In the genomic region with DNA sequence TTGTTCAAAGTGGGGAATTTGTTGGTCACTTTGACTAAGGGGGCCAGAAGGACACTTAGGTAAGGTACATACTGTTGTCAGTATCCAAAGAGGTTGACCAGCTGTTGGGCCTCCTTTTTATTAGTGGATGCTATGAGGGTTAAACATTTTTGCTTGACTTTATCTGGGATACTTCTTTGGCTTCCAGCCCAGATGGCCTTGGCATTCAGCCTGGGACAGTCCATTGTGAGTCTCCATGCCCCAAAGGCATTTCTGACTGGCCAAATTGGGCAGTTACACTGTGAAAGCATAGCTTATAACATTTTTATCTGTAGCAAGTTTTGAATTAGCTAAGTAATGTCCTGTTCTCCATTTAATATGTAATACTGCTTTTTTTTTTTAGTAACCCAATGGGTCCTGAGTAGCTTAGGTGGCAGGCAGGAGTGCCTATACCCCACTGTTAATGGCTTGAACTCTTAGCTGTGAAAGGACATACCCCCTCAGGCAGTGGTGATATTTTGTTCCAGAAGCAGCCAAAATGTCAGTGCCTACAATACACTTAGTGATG, we compare ENCODE assay signal across 11 cellular contexts. TPM values are rescaled to one million over a fixed set of nuclear protein-coding genes. Genes with fewer than 3 reads are reported as not detected.
DNase-seq lines count a peak whose midpoint lies in the region; ATAC-seq, FAIRE-seq and TF ChIP-seq lines count a peak whose summit lies in the region.
"Had no signal": no experiment of that assay in that cellular context is flagged by ENCODE, and none has a peak within 500 bp of the region (broad histone marks: within the 10 kb centered on the region; RNA-seq: fewer than 3 reads in every experiment).

No MANE protein-coding gene starts in this region.

- no peaks in the 10 kb centered on the region for H3K9me2 ChIP-seq in SK-N-SH

- no peaks in the 10 kb centered on the region for H3K9me3 ChIP-seq in SK-N-SH
- H3K9me3 ChIP-seq in pancreas: no peaks in the 10 kb centered on the region

- H4K20me1 ChIP-seq in SK-N-SH (ENCODE audit: insufficient read depth): no peaks in the 10 kb centered on the region

- DNase-seq in Caki2 (ENCODE audit: low read depth) (peak; percentile 18), SK-N-SH (no peak), fibroblast of mammary gland (ENCODE audit: low read depth) (peak; percentile 47), pancreas (peak in 4 of 6 donors; percentile 45 to 78 (median 66)), SKM-1 treated with dmso at 0.1 percent for 144 hours (lab: John Stamatoyannopoulos, UW; ENCODE audit: unreplicated experiment) (no peak), D341Med (ENCODE audit: low spot score) (no peak), NCI-H345 treated with DMSO at 0.1 percent for 48 hours (lab: John Stamatoyannopoulos, UW; ENCODE audit: unreplicated experiment) (no peak)
- DNase-seq: activated CD8-positive, alpha-beta T cell treated with anti-CD3 and anti-CD28 coated beads, Interleukin-2, amount 10 ng/mL, durations not matched to agents 7 days and 5 days; NCI-H2107; SHP77 had no signal

- peaks cover 8% of the 10 kb centered on the region for H3F3A ChIP-seq in SK-N-SH (replicated peaks; ENCODE audit: insufficient read depth)

- no peaks in the 10 kb centered on the region for H3K79me2 ChIP-seq in SK-N-SH (ENCODE audit: insufficient read depth)

- H3K4me2 ChIP-seq in SK-N-SH: peak overlapping the region; percentile 26; the same call in 1 of the 2 replicates

- POLR2A ChIA-PET in SK-N-SH (lab: Yijun Ruan, JAX): no interaction called here

- no peak overlapping the region for H3K9ac ChIP-seq in SK-N-SH

- H2AFZ ChIP-seq in SK-N-SH (ENCODE audit: low read depth): no peak overlapping the region

- peak in 2 of 4 donors; percentile 29 to 50 for ATAC-seq in pancreas
- no peak for ATAC-seq in HG03378 (IDR thresholded peaks at IDR 0.05; ENCODE audit: unreplicated experiment)
- ATAC-seq: activated CD8-positive, alpha-beta T cell treated with anti-CD3 and anti-CD28 coated beads, Interleukin-2, amount 10 ng/mL, durations not matched to agents 7 days and 5 days had no signal

- intact Hi-C loops in pancreas (cut with DNase I): no loop called here

- FAIRE-seq in pancreas (lab: Jason Lieb, UNC): no peak

- in situ Hi-C loops in Caki2 (cut with HindIII; ENCODE audit: low pct_unique_long_range_greater_than_20kb, low sequenced_read_pairs): no loop called here

- CTCF ChIA-PET in SK-N-SH (lab: Yijun Ruan, JAX): no interaction called here

- H3K36me3 ChIP-seq in SK-N-SH (replicated peaks in 1 of 2; ENCODE audit: control insufficient read depth in 1 of 2, insufficient read depth in 2 of 2, low read length in 1 of 2) (no peaks in the 10 kb centered on the region), pancreas (no peaks in the 10 kb centered on the region)

- peaks cover 0 to 8% of the 10 kb centered on the region in 2 experiments; a peak in 2 of 4 replicates for H3K4me1 ChIP-seq in SK-N-SH (ENCODE audit: control insufficient read depth in 1 of 2, insufficient read depth in 2 of 2, low read depth in 1 of 2, low read length in 1 of 2)
- peaks cover 0 to 3% (median 0%) of the 10 kb centered on the region in 3 donors for H3K4me1 ChIP-seq in pancreas

- TF ChIP-seq CTCF in SK-N-SH (IDR thresholded peaks at IDR 0.05) (no peak), fibroblast of mammary gland (conservative IDR thresholded peaks at IDR 0.05; ENCODE audit: control insufficient read depth, insufficient read depth, low read depth, low read length) (no peak), pancreas (IDR thresholded peaks at IDR 0.05) (no peak)

- H3K27me3 ChIP-seq in SK-N-SH (ENCODE audit: insufficient read depth) (no peaks in the 10 kb centered on the region; the same call in 1 of the 2 replicates), pancreas (no peaks in the 10 kb centered on the region)

- no peak overlapping the region for H3K4me3 ChIP-seq in SK-N-SH (ENCODE audit: low read depth in 2 of 2, low read length in 1 of 2)
- H3K4me3 ChIP-seq in fibroblast of mammary gland (ENCODE audit: control insufficient read depth, low read depth, low read length): no peak overlapping the region
- H3K4me3 ChIP-seq in pancreas: no peak overlapping the region

- no peak for TF ChIP-seq EP300 in SK-N-SH (IDR thresholded peaks at IDR 0.05; ENCODE audit: borderline replicate concordance in 1 of 2, low read depth in 1 of 2, low read length in 1 of 2)

- no peak for TF ChIP-seq RAD21 in SK-N-SH (IDR thresholded peaks at IDR 0.05; ENCODE audit: low read length)

- peak overlapping the region in 1 of 2 experiments; percentile 22; a peak in 1 of 4 replicates for H3K27ac ChIP-seq in SK-N-SH (ENCODE audit: low read depth in 2 of 2, low read length in 1 of 2)
- peak overlapping the region in 2 of 4 donors; percentile 16 to 21 for H3K27ac ChIP-seq in pancreas

TF ChIP-seq in SK-N-SH, 30 proteins besides CTCF, POLR2A, EP300 and RAD21:
- TF ChIP-seq, protein P1, sequence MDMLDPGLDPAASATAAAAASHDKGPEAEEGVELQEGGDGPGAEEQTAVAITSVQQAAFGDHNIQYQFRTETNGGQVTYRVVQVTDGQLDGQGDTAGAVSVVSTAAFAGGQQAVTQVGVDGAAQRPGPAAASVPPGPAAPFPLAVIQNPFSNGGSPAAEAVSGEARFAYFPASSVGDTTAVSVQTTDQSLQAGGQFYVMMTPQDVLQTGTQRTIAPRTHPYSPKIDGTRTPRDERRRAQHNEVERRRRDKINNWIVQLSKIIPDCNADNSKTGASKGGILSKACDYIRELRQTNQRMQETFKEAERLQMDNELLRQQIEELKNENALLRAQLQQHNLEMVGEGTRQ (IDR thresholded peaks at IDR 0.05; ENCODE audit: borderline replicate concordance, low read depth, low read length): no peak
- TF ChIP-seq NFIC (IDR thresholded peaks at IDR 0.05; ENCODE audit: borderline replicate concordance) (peak; percentile 79), TCF12 (IDR thresholded peaks at IDR 0.05) (0 out of 2 replicates have a peak, but pooled peaks have one; percentile 8)

RNA-seq across cellular contexts. Expression of a gene that starts 35.4 kb away (rescaled TPM):
- total RNA-seq in Caki2 (2014; rRNA removed; shearing (Covaris generic); ENCODE audit: low replicate concordance): 0.06 and 0.07 TPM in 2 replicates
- polyA plus RNA-seq in SK-N-SH (2012; rRNA removed) (not detected in 2 replicates), pancreas (1 to 10 TPM in 1 of 2 donors, under 1 TPM in 1; 0.95 to 1.2 TPM)
- polyA plus RNA-seq in SK-N-SH (2012; cell fraction: cytosol; rRNA removed): 0.01 TPM in 1 of 2 replicates, not detected in the other
- polyA plus RNA-seq in SK-N-SH (2012; cell fraction: nucleus; rRNA removed): 0.04 and 0.05 TPM in 2 replicates
- 1 to 10 TPM in 2 of 6 donors, under 1 TPM in 4; 0.08 to 1.3 (median 0.40) TPM for total RNA-seq in pancreas
- total RNA-seq: activated CD8-positive, alpha-beta T cell treated with anti-CD3 and anti-CD28 coated beads, Interleukin-2, amount 10 ng/mL, durations not matched to agents 7 days and 5 days had no signal

Comparison
In these comparisons a context has a peak if more than half of its experiments do, and no peak if none do; other contexts are left out.
1. DNase-seq: peak in Caki2 (single experiment), fibroblast of mammary gland (single experiment) and pancreas (4 of 6); none in SK-N-SH (single experiment), SKM-1 treated with dmso at 0.1 percent for 144 hours (single experiment), D341Med (single experiment) and NCI-H345 treated with DMSO at 0.1 percent for 48 hours (single experiment).